ENCODE assay signal across 8 cellular contexts in the genomic region with DNA sequence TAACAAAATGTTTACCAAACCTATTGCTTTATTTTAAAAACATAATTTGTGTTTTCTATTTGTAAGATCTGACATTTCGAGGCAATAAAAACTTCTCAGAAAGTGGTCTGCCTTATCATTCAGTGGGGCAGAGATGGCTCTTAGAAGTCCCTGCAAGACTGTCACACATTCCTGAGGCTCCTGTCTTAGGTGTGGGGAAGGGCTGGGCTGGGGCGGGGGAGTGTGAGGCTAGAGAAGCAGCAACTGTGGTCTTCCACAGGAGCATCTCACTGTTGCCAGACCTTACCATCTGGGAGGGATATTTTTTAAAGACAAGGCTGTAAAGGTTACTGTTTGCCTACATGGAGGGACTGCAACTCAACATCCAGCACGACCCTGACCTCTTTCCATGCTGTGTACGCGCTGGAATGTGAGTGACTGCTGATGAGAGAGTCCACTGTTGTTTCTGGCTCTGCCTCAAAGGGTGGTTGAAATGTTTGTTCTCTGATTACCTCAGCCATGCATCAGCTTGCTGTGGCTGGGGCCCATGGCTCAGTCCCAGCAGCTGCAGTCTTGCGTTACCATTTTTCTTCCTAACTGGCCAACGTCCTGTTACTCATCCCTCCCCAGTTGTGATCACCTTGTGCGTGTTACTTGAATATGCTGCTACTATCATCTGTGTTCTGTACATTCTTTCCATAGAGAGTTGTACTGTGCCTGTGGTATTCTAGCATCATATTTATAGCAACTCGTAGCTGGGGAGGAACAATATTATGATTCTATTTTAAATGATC. TPM values are rescaled to one million over a fixed set of nuclear protein-coding genes. Genes with fewer than 3 reads are reported as not detected.
DNase-seq lines count a peak whose midpoint lies in the region; TF ChIP-seq lines count a peak whose summit lies in the region.

No MANE protein-coding gene starts in this region.

- DNase-seq in HS-27A (ENCODE audit: low read depth) (peak; percentile 82), adrenal gland (peak; percentile 82 to 94 (median 92)), iPS-NIHi11 (ENCODE audit: low spot score) (peak; percentile 21), stromal cell of bone marrow (ENCODE audit: low read depth) (peak; percentile 89), NCI-H345 treated with DMSO at 0.1 percent for 48 hours (lab: John Stamatoyannopoulos, UW; ENCODE audit: unreplicated experiment) (no peak), H7 (no peak), inferior parietal cortex (ENCODE audit: extremely low spot score) (no peak)
- DNase-seq in activated CD4-positive, alpha-beta T cell treated with anti-CD3 and anti-CD28 coated beads for 1 hour, result no peak

- peak in 1 of 2 donors; percentile 52 for TF ChIP-seq POLR2A in adrenal gland (IDR thresholded peaks at IDR 0.05)

- H3K36me3 ChIP-seq in adrenal gland (replicated peaks in 1 of 2) (peaks cover 0 to 47% of the 10 kb centered on the region in 2 donors), H7 (replicated peaks; ENCODE audit: control insufficient read depth, insufficient read depth, low read length) (peaks cover 23% of the 10 kb centered on the region)

- no peak overlapping the region for H3K4me3 ChIP-seq in adrenal gland
- H3K4me3 ChIP-seq in H7 (ENCODE audit: insufficient read depth, low read depth, low read length), result no peak overlapping the region

- no peaks in the 10 kb centered on the region for H3K9me3 ChIP-seq in adrenal gland (replicated peaks in 1 of 3)

- WGBS in adrenal gland, 4 donors, result 28 to 35% (median 33%) methylated on average over 9 of the region's 9 CpGs

- intact Hi-C loops in adrenal gland (cut with DNase I), result no loop called here

- peak overlapping the region; percentile 75 to 93 (median 78) for H3K27ac ChIP-seq in adrenal gland

- H3K27me3 ChIP-seq in adrenal gland, result no peaks in the 10 kb centered on the region
- no peaks in the 10 kb centered on the region for H3K27me3 ChIP-seq in H7 (ENCODE audit: control insufficient read depth, insufficient read depth, low read length)

- peak in 1 of 6 experiments; percentile 5 for TF ChIP-seq CTCF in adrenal gland (IDR thresholded peaks at IDR 0.05)

- H3K4me1 ChIP-seq in adrenal gland (replicated peaks in 1 of 2), result peaks cover 8 to 24% of the 10 kb centered on the region in 2 donors

RNA-seq across cellular contexts. Expression of gene ERG28, which starts 12.4 kb away (rescaled TPM):
- total RNA-seq in adrenal gland, result 10 to 100 TPM; 12.1 to 49.5 (median 21.6) TPM
- polyA plus RNA-seq in adrenal gland, result 100 to 1,000 TPM in 1 of 3 donors, 10 to 100 TPM in 2; 33.9 to 106 (median 46.1) TPM
- 28.3 and 30.5 TPM in 2 replicates for total RNA-seq in H7 (2014; rRNA removed; shearing (Covaris generic))

RNA-seq across cellular contexts. Expression of gene TTLL5, which starts 12.8 kb away (rescaled TPM):
- total RNA-seq in adrenal gland, result 10 to 100 TPM; 13.5 to 34.0 (median 24.1) TPM
- polyA plus RNA-seq in adrenal gland, result 10 to 100 TPM; 12.7 to 30.1 (median 18.6) TPM
- total RNA-seq in H7 (2014; rRNA removed; shearing (Covaris generic)), result 19.3 and 26.6 TPM in 2 replicates

Comparison
In these comparisons a context has a peak if more than half of its experiments do, and no peak if none do; other contexts are left out.
1. DNase-seq: peak in HS-27A (single experiment), adrenal gland (7 of 7), iPS-NIHi11 (single experiment) and stromal cell of bone marrow (single experiment); none in NCI-H345 treated with DMSO at 0.1 percent for 48 hours (single experiment), H7 (single experiment), activated CD4-positive, alpha-beta T cell treated with anti-CD3 and anti-CD28 coated beads for 1 hour (single experiment) and inferior parietal cortex (single experiment).